In the genomic region with DNA sequence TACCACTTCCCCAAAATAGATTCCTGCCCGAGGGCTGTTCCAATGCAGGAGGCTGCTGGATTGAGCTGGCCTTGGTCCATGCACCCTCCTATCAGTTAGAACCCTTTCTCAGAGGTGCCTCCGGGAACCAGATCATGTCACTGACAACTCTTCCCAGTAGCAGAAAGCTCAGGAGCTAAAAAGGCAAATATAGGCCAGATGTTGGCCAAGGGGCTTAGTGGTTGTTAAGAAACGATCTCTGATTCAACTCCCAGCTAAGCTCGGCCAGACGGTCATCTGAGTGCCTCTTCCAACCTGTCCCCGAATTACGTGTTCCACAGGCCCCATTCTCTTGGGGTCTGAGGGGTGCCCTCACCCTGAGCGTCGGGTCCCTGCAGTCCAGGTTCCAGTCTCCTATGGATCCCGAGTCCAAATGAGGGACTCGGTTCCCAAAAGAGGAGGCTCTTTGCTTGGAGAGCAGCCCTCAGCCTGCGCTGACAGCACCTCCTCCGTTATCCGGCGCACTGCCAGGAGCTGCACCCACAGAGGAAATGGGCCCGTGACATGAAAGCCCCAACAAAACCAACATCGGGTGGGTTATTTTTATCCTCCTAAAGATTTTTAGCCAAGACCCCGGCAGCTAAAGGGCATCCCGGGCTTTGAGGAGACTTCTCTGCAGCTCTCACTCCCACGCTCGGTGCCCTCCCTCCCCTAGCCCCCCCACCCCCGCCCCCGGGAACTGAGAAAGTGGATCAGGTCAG, we compare ENCODE assay signal across 8 cellular contexts.
DNase-seq lines count a peak whose midpoint lies in the region; ATAC-seq and TF ChIP-seq lines count a peak whose summit lies in the region.

No MANE protein-coding gene starts in this region.

- TF ChIP-seq POLR2A in esophagus muscularis mucosa (IDR thresholded peaks at IDR 0.05; ENCODE audit: low read depth): no peak

- no peaks in the 10 kb centered on the region for H3K27me3 ChIP-seq in esophagus muscularis mucosa

- peaks cover 79% of the 10 kb centered on the region for H3K27me3 Mint-ChIP-seq in activated naive CD4-positive, alpha-beta T cell treated with anti-CD3 and anti-CD28 coated beads, Interleukin-2, amount 10 ng/mL, durations not matched to agents 7 days and 5 days
- peaks cover 0 to 6% of the 10 kb centered on the region in 2 donors for H3K27me3 Mint-ChIP-seq in natural killer cell (ENCODE audit: low read depth in 2 of 2)

- H3K36me3 ChIP-seq in esophagus muscularis mucosa: no peaks in the 10 kb centered on the region

- H3K4me3 ChIP-seq in esophagus muscularis mucosa: peak overlapping the region in 2 of 4 donors; percentile 11 to 12

- 37% methylated on average over 23 of the region's 23 CpGs for WGBS in esophagus muscularis mucosa

- intact Hi-C loops in natural killer cell (cut with micrococcal nuclease) (loop anchor here (2.0 kb wide), 1 partner anchor 32 kb away; no protein-coding TSS in a partner anchor), esophagus muscularis mucosa (cut with DNase I) (no loop called here)

- H3K9me3 Mint-ChIP-seq in activated naive CD4-positive, alpha-beta T cell treated with anti-CD3 and anti-CD28 coated beads, Interleukin-2, amount 10 ng/mL, durations not matched to agents 7 days and 5 days: no peaks in the 10 kb centered on the region
- no peaks in the 10 kb centered on the region for H3K9me3 Mint-ChIP-seq in natural killer cell

- H3K27ac ChIP-seq in esophagus muscularis mucosa (replicated peaks in 1 of 4): no peak overlapping the region

- CTCF ChIA-PET in activated naive CD4-positive, alpha-beta T cell treated with anti-CD3 and anti-CD28 coated beads, Interleukin-2, amount 10 ng/mL, durations not matched to agents 7 days and 5 days (lab: Charles Lee): interaction anchor here (0.6 to 1.3 kb wide), 2 partner anchors 32 to 1458 kb away, joined by 3 to 6 read pairs; no protein-coding TSS in a partner anchor

- DNase-seq in GDM1 (lab: John Stamatoyannopoulos, UW): peak; percentile 40
- DNase-seq in NCI-H82 treated with DMSO at 0.1 percent for 48 hours (lab: John Stamatoyannopoulos, UW; ENCODE audit: unreplicated experiment): peak; percentile 74
- DNase-seq in activated naive CD4-positive, alpha-beta T cell treated with anti-CD3 and anti-CD28 coated beads, Interleukin-2, amount 10 ng/mL, durations not matched to agents 7 days and 5 days: peak; percentile 70
- DNase-seq in natural killer cell: peak; percentile 47
- no peak for DNase-seq in HT-29 (ENCODE audit: low spot score)
- no peak for DNase-seq in esophagus muscularis mucosa (ENCODE audit: extremely low spot score)
- no peak for DNase-seq in COLO829 (ENCODE audit: low spot score)

- no peaks in the 10 kb centered on the region for H3K36me3 Mint-ChIP-seq in activated naive CD4-positive, alpha-beta T cell treated with anti-CD3 and anti-CD28 coated beads, Interleukin-2, amount 10 ng/mL, durations not matched to agents 7 days and 5 days
- no peaks in the 10 kb centered on the region for H3K36me3 Mint-ChIP-seq in natural killer cell

- no peaks in the 10 kb centered on the region for H3K9me3 ChIP-seq in esophagus muscularis mucosa

- TF ChIP-seq EP300 in esophagus muscularis mucosa (IDR thresholded peaks at IDR 0.05): no peak

- TF ChIP-seq CTCF in natural killer cell (IDR thresholded peaks at IDR 0.05): no peak
- no peak for TF ChIP-seq CTCF in esophagus muscularis mucosa (IDR thresholded peaks at IDR 0.05)

- no peak overlapping the region for H3K4me3 Mint-ChIP-seq in activated naive CD4-positive, alpha-beta T cell treated with anti-CD3 and anti-CD28 coated beads, Interleukin-2, amount 10 ng/mL, durations not matched to agents 7 days and 5 days
- peak overlapping the region; percentile 81 for H3K4me3 Mint-ChIP-seq in natural killer cell

- no peak overlapping the region for H3K27ac Mint-ChIP-seq in activated naive CD4-positive, alpha-beta T cell treated with anti-CD3 and anti-CD28 coated beads, Interleukin-2, amount 10 ng/mL, durations not matched to agents 7 days and 5 days
- peak overlapping the region in 1 of 2 donors; percentile 66 for H3K27ac Mint-ChIP-seq in natural killer cell

- ATAC-seq in natural killer cell (peak; percentile 71 to 84 (median 71)), HG03159 (IDR thresholded peaks at IDR 0.05; ENCODE audit: unreplicated experiment) (no peak)

- H3K4me1 ChIP-seq in esophagus muscularis mucosa: peaks cover 10 to 17% (median 13%) of the 10 kb centered on the region in 4 donors

- peaks cover 33% of the 10 kb centered on the region for H3K4me1 Mint-ChIP-seq in activated naive CD4-positive, alpha-beta T cell treated with anti-CD3 and anti-CD28 coated beads, Interleukin-2, amount 10 ng/mL, durations not matched to agents 7 days and 5 days
- peaks cover 34 to 42% of the 10 kb centered on the region in 2 donors for H3K4me1 Mint-ChIP-seq in natural killer cell

Comparison
In these comparisons a context has a peak if more than half of its experiments do, and no peak if none do; other contexts are left out.
1. DNase-seq: peak in GDM1 (single experiment), NCI-H82 treated with DMSO at 0.1 percent for 48 hours (single experiment), activated naive CD4-positive, alpha-beta T cell treated with anti-CD3 and anti-CD28 coated beads, Interleukin-2, amount 10 ng/mL, durations not matched to agents 7 days and 5 days (single experiment) and natural killer cell (single experiment); none in HT-29 (single experiment), esophagus muscularis mucosa (single experiment) and COLO829 (single experiment).